In the genomic region with DNA sequence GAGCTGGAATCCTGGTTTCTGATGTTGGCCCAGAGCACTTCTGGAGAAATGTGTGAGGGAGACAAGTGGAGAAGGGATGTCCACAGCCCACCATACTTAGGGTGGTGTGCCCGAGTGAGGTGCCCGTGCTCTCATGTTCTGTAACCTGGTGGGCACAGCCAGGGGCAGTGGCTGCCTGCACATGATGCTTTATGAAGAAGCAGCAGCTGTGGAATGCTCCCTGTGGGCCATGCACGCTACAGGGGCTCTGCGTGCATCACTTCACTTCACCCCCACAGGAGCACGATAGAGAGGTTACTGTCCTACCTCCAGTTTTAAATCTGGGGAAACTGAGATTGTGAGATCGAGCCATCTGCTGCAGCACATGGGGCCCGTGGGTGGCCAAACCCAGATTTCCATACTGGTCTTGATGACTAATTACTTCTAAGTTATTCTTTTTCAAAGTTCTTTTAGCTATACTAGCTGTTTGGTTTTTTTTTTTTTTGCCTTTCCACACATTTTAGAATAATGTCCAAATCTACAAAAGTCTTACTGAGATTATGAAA, we compare ENCODE assay signal across 17 cellular contexts.
"Had no signal": no experiment of that assay in that cellular context is flagged by ENCODE, and none has a peak within 500 bp of the region (broad histone marks: within the 10 kb centered on the region; RNA-seq: fewer than 3 reads in every experiment).

No MANE protein-coding gene starts in this region.

- H3K4me3 ChIP-seq: coronary artery, hepatocyte, tibial artery had no signal

- DNase-seq: activated CD4-positive, alpha-beta T cell treated with anti-CD3 and anti-CD28 coated beads, Interleukin-2, amount 50 U/mL, for 4 hours; activated CD8-positive, alpha-beta memory T cell treated with anti-CD3 and anti-CD28 coated beads, Interleukin-2, amount 50 U/mL, for 4 hours; activated effector memory CD4-positive, alpha-beta T cell treated with anti-CD3 and anti-CD28 coated beads, Interleukin-2, amount 50 U/mL, for 16 hours; mammary epithelial cell; naive B cell; retina; SHP77 treated with DMSO at 0.1 percent for 48 hours; tibial artery had no signal

- ATAC-seq: esophagus mucosa, left lobe of liver, SK-N-SH treated with all-trans-retinoic acid at 6 μM for 48 hours had no signal

- H3K4me3 Mint-ChIP-seq: activated naive CD8-positive, alpha-beta T cell; brain; central memory CD8-positive, alpha-beta T cell; naive B cell; stimulated activated effector memory CD8-positive, alpha-beta T cell treated with anti-CD3 and anti-CD28 coated beads, Interleukin-12 subunit alpha, Interleukin-12 subunit beta, amount 100 ng/mL, for 72 hours had no signal

- H3K4me1 Mint-ChIP-seq: central memory CD8-positive, alpha-beta T cell had no signal

- H3K27me3 Mint-ChIP-seq: activated naive CD8-positive, alpha-beta T cell; naive B cell had no signal

- H3K36me3 Mint-ChIP-seq: activated naive CD8-positive, alpha-beta T cell; brain; stimulated activated effector memory CD8-positive, alpha-beta T cell treated with anti-CD3 and anti-CD28 coated beads, Interleukin-12 subunit alpha, Interleukin-12 subunit beta, amount 100 ng/mL, for 72 hours had no signal

- H3K27ac Mint-ChIP-seq: activated naive CD8-positive, alpha-beta T cell; brain; stimulated activated effector memory CD8-positive, alpha-beta T cell treated with anti-CD3 and anti-CD28 coated beads, Interleukin-12 subunit alpha, Interleukin-12 subunit beta, amount 100 ng/mL, for 72 hours had no signal
